ENCODE assay signal across 1 cellular context in genomic region chr12:14257734-14258467, GRCh38.
A peak's percentile ranks its signal among the peaks of the same experiment; 100 is the strongest.
TF ChIP-seq lines count a peak whose summit lies in the region.

No MANE protein-coding gene starts in this region.

TF ChIP-seq in HepG2, 621 proteins besides CTCF, POLR2A, EP300 and RAD21 (continued from another document and continues in another):
- TF ChIP-seq ZNF781 (CRISPR knock-in tag; IDR thresholded peaks at IDR 0.05; ENCODE audit: borderline replicate concordance, not compliant biosample characterization) (peak; percentile 63), ATF5 (CRISPR knock-in tag; IDR thresholded peaks at IDR 0.05; ENCODE audit: low read depth) (no peak), CENPT (CRISPR knock-in tag; IDR thresholded peaks at IDR 0.05; ENCODE audit: low read depth) (no peak), ZBED4 (CRISPR knock-in tag; IDR thresholded peaks at IDR 0.05; ENCODE audit: borderline replicate concordance) (no peak), PHF20 (CRISPR knock-in tag; IDR thresholded peaks at IDR 0.05) (no peak), ELF1 (CRISPR knock-in tag; IDR thresholded peaks at IDR 0.05) (no peak), PRDM15 (CRISPR knock-in tag; IDR thresholded peaks at IDR 0.05) (peak; percentile 99), AKNA (CRISPR knock-in tag; IDR thresholded peaks at IDR 0.05; ENCODE audit: borderline replicate concordance) (no peak; the same call in 1 of the 2 replicates), HOXD1 (CRISPR knock-in tag; IDR thresholded peaks at IDR 0.05) (peak; percentile 33; the same call in 1 of the 2 replicates), NR2F2 (IDR thresholded peaks at IDR 0.05; ENCODE audit: borderline replicate concordance, low read depth) (no peak), ZNF432 (CRISPR knock-in tag; IDR thresholded peaks at IDR 0.05; ENCODE audit: borderline replicate concordance) (no peak), HMG20A (CRISPR knock-in tag; IDR thresholded peaks at IDR 0.05; ENCODE audit: borderline replicate concordance) (no peak), LRRFIP1 (CRISPR knock-in tag; conservative IDR thresholded peaks at IDR 0.05) (no peak), CEBPB (IDR thresholded peaks at IDR 0.05; ENCODE audit: borderline replicate concordance, low read depth, low read length) (peak; percentile 89), ZSCAN31 (CRISPR knock-in tag; IDR thresholded peaks at IDR 0.05; ENCODE audit: low read depth) (no peak), TP53 (CRISPR knock-in tag; conservative IDR thresholded peaks at IDR 0.05) (0 out of 2 replicates have a peak, but pooled peaks have one; percentile 40), NR2C2 (CRISPR knock-in tag; IDR thresholded peaks at IDR 0.05; ENCODE audit: borderline replicate concordance) (peak; percentile 57), ZNF577 (CRISPR knock-in tag; IDR thresholded peaks at IDR 0.05; ENCODE audit: borderline replicate concordance, low read depth) (no peak), ZNF101 (CRISPR knock-in tag; IDR thresholded peaks at IDR 0.05; ENCODE audit: borderline replicate concordance, low read depth) (0 out of 2 replicates have a peak, but pooled peaks have one; percentile 62), ZNF274 (CRISPR knock-in tag; IDR thresholded peaks at IDR 0.05) (no peak), RNF219 (CRISPR knock-in tag; IDR thresholded peaks at IDR 0.05) (no peak), JUNB (CRISPR knock-in tag; IDR thresholded peaks at IDR 0.05; ENCODE audit: borderline replicate concordance) (no peak; the same call in 1 of the 2 replicates), ZNF414 (CRISPR knock-in tag; IDR thresholded peaks at IDR 0.05) (no peak; the same call in 1 of the 2 replicates), ZNF609 (CRISPR knock-in tag; IDR thresholded peaks at IDR 0.05; ENCODE audit: borderline replicate concordance) (peak; percentile 54; the same call in 1 of the 2 replicates), ZFX (CRISPR knock-in tag; IDR thresholded peaks at IDR 0.05; ENCODE audit: low read depth) (peak; percentile 76)
